15 cellular contexts compared by ENCODE assay signal in genomic region chr5:73883646-73884045, GRCh38.
DNase-seq lines count a peak whose midpoint lies in the region; ATAC-seq and TF ChIP-seq lines count a peak whose summit lies in the region.
"Had no signal": no experiment of that assay in that cellular context is flagged by ENCODE, and none has a peak within 500 bp of the region (broad histone marks: within the 10 kb centered on the region; RNA-seq: fewer than 3 reads in every experiment).

No MANE protein-coding gene starts in this region.

- peak; percentile 77 for DNase-seq in HCEC 1CT
- DNase-seq in astrocyte of the hippocampus (ENCODE audit: low read depth, low spot score), result peak; percentile 66
- peak; percentile 62 for DNase-seq in choroid plexus epithelial cell (ENCODE audit: low read depth)
- DNase-seq in iris pigment epithelial cell (ENCODE audit: low read depth), result peak; percentile 83
- no peak for DNase-seq in GM20000 (ENCODE audit: low spot score)
- DNase-seq in NCI-H748 (lab: John Stamatoyannopoulos, UW; ENCODE audit: unreplicated experiment), result no peak
- DNase-seq in NCI-H1417 (lab: John Stamatoyannopoulos, UW), result no peak
- DNase-seq: C1 segment of cervical spinal cord; Calu3; CD4-positive, alpha-beta T cell; DMS 273 treated with DMSO at 0.1 percent for 48 hours; H7 had no signal

- TF ChIP-seq CTCF in choroid plexus epithelial cell (conservative IDR thresholded peaks at IDR 0.05; ENCODE audit: low read depth, low read length) (no peak), GM20000 (IDR thresholded peaks at IDR 0.05; ENCODE audit: extremely low read depth, missing control alignments) (no peak)

- no peak overlapping the region for H3K4me3 ChIP-seq in choroid plexus epithelial cell (ENCODE audit: low read depth, low read length)
- H3K4me3 ChIP-seq: GM12878, GM23338 had no signal

- ATAC-seq in GM18861 (IDR thresholded peaks at IDR 0.05; ENCODE audit: unreplicated experiment), result no peak
- ATAC-seq: GM12878, GM23338 had no signal

Comparison
In these comparisons a context has a peak if more than half of its experiments do, and no peak if none do; other contexts are left out.
1. DNase-seq: peak in HCEC 1CT (single experiment), astrocyte of the hippocampus (single experiment), choroid plexus epithelial cell (single experiment) and iris pigment epithelial cell (single experiment); none in GM20000 (single experiment), NCI-H748 (single experiment) and NCI-H1417 (0 of 3).